ENCODE assay signal across 9 cellular contexts in genomic region chr7:114086491-114086905, GRCh38.
A peak's percentile ranks its signal among the peaks of the same experiment; 100 is the strongest.
DNase-seq lines count a peak whose midpoint lies in the region; ATAC-seq, FAIRE-seq and TF ChIP-seq lines count a peak whose summit lies in the region.
"Had no signal": no experiment of that assay in that cellular context is flagged by ENCODE, and none has a peak within 500 bp of the region (broad histone marks: within the 10 kb centered on the region; RNA-seq: fewer than 3 reads in every experiment).

No MANE protein-coding gene starts in this region.

- no peak for DNase-seq in AG10803 (ENCODE audit: low read depth)
- no peak for DNase-seq in HCT116 (ENCODE audit: low read depth, low spot score)
- no peak for DNase-seq in activated T-helper 2 cell treated with anti-CD3 and anti-CD28 coated beads, Interferon-gamma antibody, Interleukin-2, Interleukin-4, amounts not matched to agents 10 μg/mL and 5 μg/mL and 100 μg/mL, durations not matched to agents 14 hours and 24 hours and 36 hours (ENCODE audit: low spot score)
- peak; percentile 35 to 63 (median 61) for DNase-seq in right cardiac atrium
- DNase-seq in skeletal muscle cell (ENCODE audit: low read depth), result no peak
- DNase-seq in stimulated activated CD4-positive, alpha-beta T cell treated with anti-CD3 and anti-CD28 coated beads, Interleukin-4, amount 100 ng/mL, for 1 hour, result no peak
- DNase-seq in HTR-8/SVneo (ENCODE audit: insufficient read length, low spot score), result no peak
- DNase-seq in NCI-H524 treated with DMSO at 0.1 percent for 48 hours (lab: John Stamatoyannopoulos, UW), result no peak

- H3K4me1 ChIP-seq in HCT116 (ENCODE audit: control insufficient read depth in 1 of 2, insufficient read depth in 2 of 2, low read length in 2 of 2), result peaks cover 4 to 27% of the 10 kb centered on the region in 2 experiments; a peak in 3 of 4 replicates
- peaks cover 3% of the 10 kb centered on the region for H3K4me1 ChIP-seq in right cardiac atrium (ENCODE audit: control insufficient read depth, insufficient read depth, low read length)

- BruUV-seq in HCT116 (replicated peaks; lab: Mats Ljungman, UMichigan), result no TSS peak

- no peak for TF ChIP-seq RAD21 in HCT116 (IDR thresholded peaks at IDR 0.05; ENCODE audit: low read depth)

- peak overlapping the region; percentile 74 for H3K4me3 ChIP-seq in AG10803 (ENCODE audit: low read length)
- peak overlapping the region; percentile 59 to 80 for H3K4me3 ChIP-seq in HCT116 (replicated peaks in 1 of 2; ENCODE audit: low read depth in 1 of 2, low read length in 2 of 2)
- H3K4me3 ChIP-seq in right cardiac atrium (ENCODE audit: low read length), result peak overlapping the region; percentile 64
- peak overlapping the region; percentile 77 for H3K4me3 ChIP-seq in skeletal muscle cell (ENCODE audit: low read depth, low read length)

- TF ChIP-seq POLR2A in HCT116 (IDR thresholded peaks at IDR 0.05; ENCODE audit: borderline replicate concordance, extremely low read depth, insufficient read depth, insufficient read length), result no peak

- H3K27me3 Mint-ChIP-seq in activated T-helper 2 cell treated with anti-CD3 and anti-CD28 coated beads, Interferon-gamma antibody, Interleukin-2, Interleukin-4, amounts not matched to agents 10 μg/mL and 5 μg/mL and 100 μg/mL, durations not matched to agents 14 hours and 24 hours and 36 hours (ENCODE audit: low read depth), result peaks cover 69% of the 10 kb centered on the region

- POLR2A ChIA-PET in HCT116 (lab: Charles Lee), result interaction anchor here (0.7 kb wide), 1 partner anchor 1764 kb away, joined by 3 read pairs; no protein-coding TSS in a partner anchor

- peaks cover 36% of the 10 kb centered on the region for H3K4me1 Mint-ChIP-seq in activated T-helper 2 cell treated with anti-CD3 and anti-CD28 coated beads, Interferon-gamma antibody, Interleukin-2, Interleukin-4, amounts not matched to agents 10 μg/mL and 5 μg/mL and 100 μg/mL, durations not matched to agents 14 hours and 24 hours and 36 hours (ENCODE audit: low read depth)

- CTCF ChIA-PET in HCT116 (lab: Charles Lee), result no interaction called here

- peak overlapping the region; percentile 78 for H3K4me3 Mint-ChIP-seq in activated T-helper 2 cell treated with anti-CD3 and anti-CD28 coated beads, Interferon-gamma antibody, Interleukin-2, Interleukin-4, amounts not matched to agents 10 μg/mL and 5 μg/mL and 100 μg/mL, durations not matched to agents 14 hours and 24 hours and 36 hours (ENCODE audit: low read depth)

- intact Hi-C loops in HCT116 (cut with micrococcal nuclease) (loop anchor here (1.0 to 10.0 kb wide), 2 partner anchors 319 to 1588 kb away; no protein-coding TSS in a partner anchor), right cardiac atrium (cut with DNase I) (no loop called here)
- intact Hi-C loops in activated T-helper 2 cell treated with anti-CD3 and anti-CD28 coated beads, Interferon-gamma antibody, Interleukin-2, Interleukin-4, amounts not matched to agents 10 μg/mL and 5 μg/mL and 100 μg/mL, durations not matched to agents 14 hours and 24 hours and 36 hours (cut with micrococcal nuclease), result loop anchor here (10.0 kb wide), 2 partner anchors 318 to 1388 kb away; no protein-coding TSS in a partner anchor

- H3K27ac ChIP-seq in HCT116 (ENCODE audit: low read depth, low read length) (peak overlapping the region; percentile 17; the same call in 1 of the 2 replicates), right cardiac atrium (ENCODE audit: low read length) (peak overlapping the region; percentile 3)

- H3K9me2 ChIP-seq in HCT116 (ENCODE audit: insufficient read depth), result no peaks in the 10 kb centered on the region

- ATAC-seq in HCT116 (peak; percentile 55), right cardiac atrium (peak; percentile 8 to 14)

- H3K9me3 ChIP-seq in HCT116 (ENCODE audit: control insufficient read depth in 1 of 2, insufficient read depth in 1 of 2, low read depth in 1 of 2, low read length in 2 of 2) (no peaks in the 10 kb centered on the region), right cardiac atrium (ENCODE audit: control insufficient read depth, low read length) (no peaks in the 10 kb centered on the region)

- H3K9me3 Mint-ChIP-seq in activated T-helper 2 cell treated with anti-CD3 and anti-CD28 coated beads, Interferon-gamma antibody, Interleukin-2, Interleukin-4, amounts not matched to agents 10 μg/mL and 5 μg/mL and 100 μg/mL, durations not matched to agents 14 hours and 24 hours and 36 hours, result no peaks in the 10 kb centered on the region

- H3K79me2 ChIP-seq in HCT116 (ENCODE audit: insufficient read depth, low read length), result no peaks in the 10 kb centered on the region

- no peak for FAIRE-seq in HTR-8/SVneo (lab: Jason Lieb, UNC)
- FAIRE-seq: endometrium had no signal

- no peaks in the 10 kb centered on the region for H3K27me3 ChIP-seq in HCT116 (ENCODE audit: insufficient read depth, low read length)
- no peaks in the 10 kb centered on the region for H3K27me3 ChIP-seq in right cardiac atrium (ENCODE audit: control insufficient read depth, insufficient read depth)

- under 1% methylated on average over 37 of the region's 37 CpGs for WGBS in right cardiac atrium

- peak overlapping the region; percentile 58 for H3K9ac ChIP-seq in HCT116 (ENCODE audit: low read length)

- TF ChIP-seq CTCF in AG10803 (conservative IDR thresholded peaks at IDR 0.05; ENCODE audit: low read length), result no peak
- no peak for TF ChIP-seq CTCF in HCT116 (IDR thresholded peaks at IDR 0.05 in 2 of 3, conservative IDR thresholded peaks at IDR 0.05 in 1 of 3; ENCODE audit: borderline replicate concordance in 1 of 3, insufficient read depth in 1 of 3, low read depth in 2 of 3, low read length in 2 of 3)

- peak overlapping the region; percentile 92 for H2AFZ ChIP-seq in HCT116 (ENCODE audit: low read depth, low read length, poor library complexity, severe bottlenecking)

- no peaks in the 10 kb centered on the region for H3K36me3 ChIP-seq in HCT116 (ENCODE audit: control insufficient read depth in 1 of 2, insufficient read depth in 2 of 2, low read length in 2 of 2)

- peak overlapping the region; percentile 33 for H3K27ac Mint-ChIP-seq in activated T-helper 2 cell treated with anti-CD3 and anti-CD28 coated beads, Interferon-gamma antibody, Interleukin-2, Interleukin-4, amounts not matched to agents 10 μg/mL and 5 μg/mL and 100 μg/mL, durations not matched to agents 14 hours and 24 hours and 36 hours

- peak overlapping the region; percentile 99 for H3K4me2 ChIP-seq in HCT116 (ENCODE audit: low read length)

- RAD21 ChIA-PET in HCT116 (lab: Charles Lee; ENCODE audit: low non-redundant PET in 1 of 2, low total read pairs in 2 of 2, uncharacterized antibody in 2 of 2, unreplicated experiment in 2 of 2), result interaction anchor here in 1 of 2 experiments (0.7 kb wide), 1 partner anchor 1621 kb away, joined by 3 read pairs; no protein-coding TSS in a partner anchor

- no peaks in the 10 kb centered on the region for H4K20me1 ChIP-seq in HCT116 (ENCODE audit: insufficient read depth)

- no peaks in the 10 kb centered on the region for H3K36me3 Mint-ChIP-seq in activated T-helper 2 cell treated with anti-CD3 and anti-CD28 coated beads, Interferon-gamma antibody, Interleukin-2, Interleukin-4, amounts not matched to agents 10 μg/mL and 5 μg/mL and 100 μg/mL, durations not matched to agents 14 hours and 24 hours and 36 hours (ENCODE audit: low read depth)

TF ChIP-seq in HCT116, 20 proteins besides CTCF, POLR2A, EP300 and RAD21:
- TF ChIP-seq ELF1 (IDR thresholded peaks at IDR 0.05; ENCODE audit: borderline replicate concordance, low read depth), result no peak
- no peak for TF ChIP-seq POLR2AphosphoS5 (IDR thresholded peaks at IDR 0.05; ENCODE audit: low read depth, low read length)
- no peak for TF ChIP-seq ATF3 (IDR thresholded peaks at IDR 0.05)

Comparison
In these comparisons a context has a peak if more than half of its experiments do, and no peak if none do; other contexts are left out.
1. DNase-seq: peak in right cardiac atrium (3 of 3); none in AG10803 (single experiment), HCT116 (single experiment), activated T-helper 2 cell treated with anti-CD3 and anti-CD28 coated beads, Interferon-gamma antibody, Interleukin-2, Interleukin-4, amounts not matched to agents 10 μg/mL and 5 μg/mL and 100 μg/mL, durations not matched to agents 14 hours and 24 hours and 36 hours (single experiment), skeletal muscle cell (single experiment), stimulated activated CD4-positive, alpha-beta T cell treated with anti-CD3 and anti-CD28 coated beads, Interleukin-4, amount 100 ng/mL, for 1 hour (single experiment), HTR-8/SVneo (single experiment) and NCI-H524 treated with DMSO at 0.1 percent for 48 hours (single experiment).
2. intact Hi-C loops: an anchor here in HCT116 (1.0 to 10.0 kb wide) and activated T-helper 2 cell treated with anti-CD3 and anti-CD28 coated beads, Interferon-gamma antibody, Interleukin-2, Interleukin-4, amounts not matched to agents 10 μg/mL and 5 μg/mL and 100 μg/mL, durations not matched to agents 14 hours and 24 hours and 36 hours (10.0 kb wide); none called in right cardiac atrium.
3. Peak in every context shown above with its lines, with median percentiles within 50 percentile points of each other: H3K4me3 ChIP-seq.